ENCODE assay signal across 22 cellular contexts in the genomic region with DNA sequence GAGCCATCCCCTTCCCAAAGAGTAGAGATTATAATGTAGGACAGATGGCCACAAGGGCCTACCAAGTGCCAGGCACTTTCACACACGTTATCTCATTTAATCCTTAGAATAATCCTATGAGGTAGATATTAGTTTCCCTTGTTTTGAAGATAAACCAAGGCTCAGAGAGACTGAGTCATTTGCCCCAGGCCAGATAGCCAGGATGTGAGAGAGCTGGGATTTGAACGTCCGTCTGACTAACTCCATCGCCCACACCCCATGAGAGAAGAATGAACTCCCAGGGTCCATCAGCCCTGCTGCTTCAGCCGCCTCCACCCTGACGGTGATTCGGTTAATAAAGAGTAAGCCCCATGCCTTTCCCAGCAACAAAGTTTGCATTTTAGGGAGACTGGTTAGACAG. TPM values are rescaled to one million over a fixed set of nuclear protein-coding genes. Genes with fewer than 3 reads are reported as not detected.
A peak's percentile ranks its signal among the peaks of the same experiment; 100 is the strongest.
DNase-seq lines count a peak whose midpoint lies in the region; ATAC-seq, FAIRE-seq and TF ChIP-seq lines count a peak whose summit lies in the region.
"Had no signal": no experiment of that assay in that cellular context is flagged by ENCODE, and none has a peak within 500 bp of the region (broad histone marks: within the 10 kb centered on the region; RNA-seq: fewer than 3 reads in every experiment).

No MANE protein-coding gene starts in this region.

- no peak overlapping the region for H2AFZ ChIP-seq in smooth muscle cell (ENCODE audit: low read depth)

- H3K27me3 ChIP-seq in smooth muscle cell (ENCODE audit: low read depth) = no peaks in the 10 kb centered on the region
- H3K27me3 ChIP-seq: cardiac muscle cell, neutrophil, transverse colon had no signal

- H3K36me3 ChIP-seq in smooth muscle cell (ENCODE audit: low read depth) = no peaks in the 10 kb centered on the region
- H3K36me3 ChIP-seq: cardiac muscle cell, neutrophil, transverse colon had no signal

- WGBS in smooth muscle cell (ENCODE audit: low lambda C conversion rate) = 33% methylated on average over 7 of the region's 7 CpGs

- DNase-seq in HTR-8/SVneo (ENCODE audit: insufficient read length, low spot score) = peak; percentile 22
- peak; percentile 31 for DNase-seq in T1000 (lab: John Stamatoyannopoulos, UW)
- DNase-seq in smooth muscle cell (lab: John Stamatoyannopoulos, UW; ENCODE audit: unreplicated experiment) = no peak
- no peak for DNase-seq in middle frontal gyrus (ENCODE audit: extremely low spot score, low spot score)
- DNase-seq in NCI-H1092 treated with DMSO at 0.1 percent for 48 hours (lab: John Stamatoyannopoulos, UW) = no peak
- DNase-seq in CD1c-positive myeloid dendritic cell (ENCODE audit: extremely low spot score) = no peak
- DNase-seq in COR-L47 (lab: John Stamatoyannopoulos, UW) = no peak
- DNase-seq: activated CD8-positive, alpha-beta T cell treated with anti-CD3 and anti-CD28 coated beads, Interleukin-2, amount 10 ng/mL, durations not matched to agents 7 days and 5 days; activated gamma-delta T cell; activated naive CD8-positive, alpha-beta T cell treated with anti-CD3 and anti-CD28 coated beads, Interleukin-2, amount 50 U/mL, for 24 hours; DMS79 treated with DMSO at 0.1 percent for 48 hours; NCI-H1105 treated with DMSO at 0.1 percent for 48 hours; RPMI8226; stimulated activated naive CD8-positive, alpha-beta T cell treated with anti-CD3 and anti-CD28 coated beads, Interleukin-15, amount 100 ng/mL, for 72 hours; transverse colon had no signal

- H3K9ac ChIP-seq in smooth muscle cell (ENCODE audit: low read depth) = no peak overlapping the region

- H3K27ac ChIP-seq in smooth muscle cell (ENCODE audit: low read depth) = no peak overlapping the region
- H3K27ac ChIP-seq: cardiac muscle cell, neutrophil, transverse colon had no signal

- H3K4me3 ChIP-seq in smooth muscle cell = no peak overlapping the region
- H3K4me3 ChIP-seq: cardiac muscle cell, lung, transverse colon had no signal

- peaks cover 11% of the 10 kb centered on the region for H3K4me1 ChIP-seq in smooth muscle cell (ENCODE audit: low read depth)
- H3K4me1 ChIP-seq: transverse colon had no signal

- H3K4me2 ChIP-seq in smooth muscle cell = peak overlapping the region; percentile 19

- H4K20me1 ChIP-seq in smooth muscle cell (ENCODE audit: low read depth) = no peaks in the 10 kb centered on the region

- H3K9me3 ChIP-seq in smooth muscle cell (replicated peaks; ENCODE audit: low read depth) = no peaks in the 10 kb centered on the region
- H3K9me3 ChIP-seq: neutrophil, transverse colon had no signal

- TF ChIP-seq CTCF in smooth muscle cell (IDR thresholded peaks at IDR 0.05; ENCODE audit: borderline replicate concordance, insufficient read depth, poor library complexity, severe bottlenecking) = no peak

- no peak for FAIRE-seq in HTR-8/SVneo (lab: Jason Lieb, UNC)

- H3K79me2 ChIP-seq in smooth muscle cell (ENCODE audit: low read depth) = no peaks in the 10 kb centered on the region

- peak; percentile 36 for ATAC-seq in esophagus mucosa
- ATAC-seq: activated CD4-positive, CD25-positive, alpha-beta regulatory T cell treated with anti-CD3 and anti-CD28 coated beads, Interleukin-2, amount 50 U/mL, for 24 hours; activated CD8-positive, alpha-beta T cell treated with anti-CD3 and anti-CD28 coated beads, Interleukin-2, amount 10 ng/mL, durations not matched to agents 7 days and 5 days; activated naive CD8-positive, alpha-beta T cell treated with anti-CD3 and anti-CD28 coated beads, Interleukin-2, amount 50 U/mL, for 24 hours; stimulated activated naive CD8-positive, alpha-beta T cell treated with anti-CD3 and anti-CD28 coated beads, Interleukin-15, amount 100 ng/mL, for 72 hours had no signal

- peaks cover 5% of the 10 kb centered on the region for H3F3A ChIP-seq in smooth muscle cell (ENCODE audit: low read depth)

RNA-seq across cellular contexts. Expression of a gene that starts 10.7 kb away (rescaled TPM):
- not detected for total RNA-seq in esophagus mucosa
- total RNA-seq in smooth muscle cell = not detected in 2 replicates
- polyA plus RNA-seq in smooth muscle cell = not detected in 2 replicates
- total RNA-seq: activated CD8-positive, alpha-beta T cell treated with anti-CD3 and anti-CD28 coated beads, Interleukin-2, amount 10 ng/mL, durations not matched to agents 7 days and 5 days; cardiac muscle cell; kidney epithelial cell; NCI-H460; transverse colon had no signal
- polyA plus RNA-seq: cardiac muscle cell had no signal

RNA-seq across cellular contexts. Expression of a gene that starts 20.2 kb away (rescaled TPM):
- total RNA-seq in esophagus mucosa (not detected), smooth muscle cell (not detected in 2 replicates)
- not detected in 2 replicates for polyA plus RNA-seq in smooth muscle cell
- total RNA-seq: cardiac muscle cell, NCI-H460, transverse colon had no signal
- polyA plus RNA-seq: cardiac muscle cell had no signal

RNA-seq across cellular contexts. Expression of a gene that starts 32.1 kb away (rescaled TPM):
- total RNA-seq in esophagus mucosa (not detected), smooth muscle cell (not detected in 2 replicates)
- 0.19 TPM in 1 of 2 replicates, not detected in the other for polyA plus RNA-seq in smooth muscle cell
- total RNA-seq: activated CD8-positive, alpha-beta T cell treated with anti-CD3 and anti-CD28 coated beads, Interleukin-2, amount 10 ng/mL, durations not matched to agents 7 days and 5 days; kidney epithelial cell; NCI-H460; transverse colon had no signal
- polyA plus RNA-seq: lung had no signal

RNA-seq across cellular contexts. Expression of a gene that starts 34.6 kb away (rescaled TPM):
- total RNA-seq in esophagus mucosa (74.9 TPM), smooth muscle cell (57.6 and 64.9 TPM in 2 replicates)
- 46.0 and 53.2 TPM in 2 replicates for polyA plus RNA-seq in smooth muscle cell

RNA-seq across cellular contexts. Expression of a gene that starts 45.5 kb away (rescaled TPM):
- 160 TPM for total RNA-seq in esophagus mucosa
- total RNA-seq in smooth muscle cell = 39.0 and 46.3 TPM in 2 replicates
- polyA plus RNA-seq in smooth muscle cell = 86.3 and 118 TPM in 2 replicates

Comparison
In these comparisons a context has a peak if more than half of its experiments do, and no peak if none do; other contexts are left out.
1. DNase-seq: peak in HTR-8/SVneo (single experiment) and T1000 (single experiment); none in smooth muscle cell (single experiment), middle frontal gyrus (single experiment), NCI-H1092 treated with DMSO at 0.1 percent for 48 hours (single experiment), CD1c-positive myeloid dendritic cell (single experiment) and COR-L47 (single experiment).